ENCODE assay signal across 9 cellular contexts in genomic region chr12:132524405-132524804, GRCh38. TPM values are rescaled to one million over a fixed set of nuclear protein-coding genes. Genes with fewer than 3 reads are reported as not detected.
DNase-seq lines count a peak whose midpoint lies in the region; ATAC-seq and TF ChIP-seq lines count a peak whose summit lies in the region.
"Had no signal": no experiment of that assay in that cellular context is flagged by ENCODE, and none has a peak within 500 bp of the region (broad histone marks: within the 10 kb centered on the region; RNA-seq: fewer than 3 reads in every experiment).

No MANE protein-coding gene starts in this region.

- H3K27me3 ChIP-seq in BLaER1 treated with 17β-estradiol and CSF1 and Interleukin-3, amounts not matched to agents 10 nM and 100 nM: peaks cover 0 to 11% (median 0%) of the 10 kb centered on the region in 11 experiments; a peak in 3 of 22 replicates
- H3K27me3 ChIP-seq in MG63: no peaks in the 10 kb centered on the region

- H3K9me3 ChIP-seq in BLaER1 treated with 17β-estradiol and CSF1 and Interleukin-3, amounts not matched to agents 10 nM and 100 nM (replicated peaks in 1 of 11): peaks cover under 1 to 4% (median 2%) of the 10 kb centered on the region in 11 experiments; a peak in 18 of 22 replicates
- H3K9me3 ChIP-seq in MG63 (no peaks in the 10 kb centered on the region; the same call in 1 of the 2 replicates), mucosa of descending colon (no peaks in the 10 kb centered on the region)

- H3K9ac ChIP-seq in BLaER1 treated with 17β-estradiol and CSF1 and Interleukin-3, amounts not matched to agents 10 nM and 100 nM: peak overlapping the region in 2 of 11 experiments; percentile 3 to 54; a peak in 1 of 22 replicates

- H3K36me3 ChIP-seq in BLaER1 treated with 17β-estradiol and CSF1 and Interleukin-3, amounts not matched to agents 10 nM and 100 nM: peaks cover 0 to 15% (median 1%) of the 10 kb centered on the region in 11 experiments; a peak in 10 of 22 replicates
- H3K36me3 ChIP-seq in MG63: no peaks in the 10 kb centered on the region; the same call in 1 of the 2 replicates
- no peaks in the 10 kb centered on the region for H3K36me3 ChIP-seq in mucosa of descending colon (ENCODE audit: low read depth)

- no peak overlapping the region for H3K27ac ChIP-seq in BLaER1 treated with 17β-estradiol and CSF1 and Interleukin-3, amounts not matched to agents 10 nM and 100 nM

- H3K4me1 ChIP-seq in BLaER1 treated with 17β-estradiol and CSF1 and Interleukin-3, amounts not matched to agents 10 nM and 100 nM: peaks cover 74 to 100% (median 98%) of the 10 kb centered on the region in 10 experiments
- no peaks in the 10 kb centered on the region for H3K4me1 ChIP-seq in mucosa of descending colon (ENCODE audit: low read depth)

- peak overlapping the region; percentile 40 to 99 (median 88); a peak in 19 of 22 replicates for H3K4me2 ChIP-seq in BLaER1 treated with 17β-estradiol and CSF1 and Interleukin-3, amounts not matched to agents 10 nM and 100 nM

- peak; percentile 12 for ATAC-seq in mucosa of descending colon
- ATAC-seq in HG03521 (IDR thresholded peaks at IDR 0.05; ENCODE audit: unreplicated experiment): no peak

- DNase-seq in MG63 (peak; percentile 80), cardiac fibroblast (ENCODE audit: low read depth in 2 of 2) (peak; percentile 6 to 24), mucosa of descending colon (no peak), HuH-7 (ENCODE audit: low spot score) (no peak), dedifferentiated amniotic fluid mesenchymal stem cell (ENCODE audit: extremely low spot score) (no peak), AG08395 (ENCODE audit: low spot score) (no peak)
- DNase-seq: NCI-H446 treated with DMSO at 0.1 percent for 48 hours had no signal

- intact Hi-C loops in mucosa of descending colon (cut with DNase I, micrococcal nuclease): loop anchor here (5.0 kb wide), 1 partner anchor 107 kb away; no protein-coding TSS in a partner anchor

- H4K20me1 ChIP-seq in BLaER1 treated with 17β-estradiol and CSF1 and Interleukin-3, amounts not matched to agents 10 nM and 100 nM: peaks cover 19 to 100% (median 87%) of the 10 kb centered on the region in 11 experiments; a peak in 21 of 22 replicates

- H3K4me3 ChIP-seq in BLaER1 treated with 17β-estradiol and CSF1 and Interleukin-3, amounts not matched to agents 10 nM and 100 nM: no peak overlapping the region
- H3K4me3 ChIP-seq in MG63: no peak overlapping the region
- H3K4me3 ChIP-seq in cardiac fibroblast (replicated peaks in 1 of 2; ENCODE audit: low read depth in 2 of 2, low read length in 2 of 2): no peak overlapping the region
- no peak overlapping the region for H3K4me3 ChIP-seq in mucosa of descending colon

- TF ChIP-seq CTCF in cardiac fibroblast (IDR thresholded peaks at IDR 0.05; ENCODE audit: low read depth, low read length): no peak
- TF ChIP-seq CTCF in mucosa of descending colon (IDR thresholded peaks at IDR 0.05): no peak

RNA-seq across cellular contexts. Expression of gene FBRSL1, which starts 34.5 kb away (rescaled TPM):
- total RNA-seq in MG63 (2014; rRNA removed; shearing (Covaris generic); ENCODE audit: low replicate concordance): 10.7 and 12.7 TPM in 2 replicates
- total RNA-seq in mucosa of descending colon: 10 to 100 TPM; 54.7 to 68.5 (median 55.6) TPM

Comparison
In these comparisons a context has a peak if more than half of its experiments do, and no peak if none do; other contexts are left out.
1. DNase-seq: peak in MG63 (single experiment) and cardiac fibroblast (2 of 2); none in mucosa of descending colon (0 of 3), HuH-7 (single experiment), dedifferentiated amniotic fluid mesenchymal stem cell (single experiment) and AG08395 (single experiment).